Comparison of ENCODE assay signal across 8 cellular contexts in the genomic region with DNA sequence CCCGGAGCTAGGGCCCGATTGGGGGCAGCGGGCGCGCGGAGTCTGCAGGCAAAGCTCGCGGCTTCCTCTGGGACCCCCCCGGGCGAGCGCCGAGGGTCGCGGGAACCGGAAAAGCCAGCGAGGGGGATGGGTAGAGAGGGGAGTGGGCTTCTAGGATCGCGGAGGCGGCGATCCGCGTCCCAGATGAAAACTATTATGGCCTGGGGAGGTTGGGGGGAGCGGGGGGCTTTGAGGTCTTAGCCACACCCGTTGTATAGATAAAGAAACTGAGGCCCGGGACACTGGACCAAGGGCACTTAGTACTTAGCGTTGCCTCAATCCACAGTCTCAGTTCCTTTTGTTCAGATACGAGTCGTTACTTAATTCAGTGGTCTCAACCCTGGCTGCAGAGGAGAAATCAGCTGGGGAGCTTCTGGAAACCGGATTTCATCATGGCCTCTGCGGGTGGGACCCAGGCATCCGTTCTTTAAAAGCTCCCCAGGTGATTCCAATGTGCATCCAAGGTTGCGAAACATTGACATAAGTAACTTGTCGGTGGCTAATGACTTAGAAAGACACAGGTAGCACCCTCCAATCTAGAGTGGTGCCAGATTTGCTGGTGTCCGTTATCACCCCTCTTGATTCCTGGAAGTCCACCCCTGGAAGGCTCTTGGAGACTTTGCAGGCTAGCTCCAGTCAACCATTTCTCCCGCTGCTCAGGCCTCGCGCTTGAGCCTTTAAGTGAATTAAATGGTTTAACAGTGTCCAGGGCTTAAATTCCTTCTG.
A peak's percentile ranks its signal among the peaks of the same experiment; 100 is the strongest.
DNase-seq lines count a peak whose midpoint lies in the region; ATAC-seq and TF ChIP-seq lines count a peak whose summit lies in the region.

No MANE protein-coding gene starts in this region.

- H3K36me3 ChIP-seq in Caco-2 (ENCODE audit: control insufficient read depth, insufficient read depth, low read length), result no peaks in the 10 kb centered on the region
- H3K36me3 ChIP-seq in ectodermal cell (ENCODE audit: control insufficient read depth, insufficient read depth, low read length), result no peaks in the 10 kb centered on the region

- H3K27ac ChIP-seq in ectodermal cell (ENCODE audit: insufficient read depth, low read depth, low read length, poor library complexity, severe bottlenecking), result peak overlapping the region; percentile 55

- no peaks in the 10 kb centered on the region for H3K4me1 Mint-ChIP-seq in Caco-2 (ENCODE audit: low read depth, unreplicated experiment)
- H3K4me1 Mint-ChIP-seq in osteocyte (ENCODE audit: unreplicated experiment), result peaks cover 17% of the 10 kb centered on the region

- CTCF ChIA-PET in Caco-2 (lab: Charles Lee), result no interaction called here

- H3K4me3 Mint-ChIP-seq in Caco-2 (ENCODE audit: unreplicated experiment) (peak overlapping the region; percentile 27), osteocyte (ENCODE audit: unreplicated experiment) (peak overlapping the region; percentile 59)

- WGBS in ectodermal cell, 2 experiments, result 8 to 9% methylated on average over 37 of the region's 37 CpGs

- TF ChIP-seq CTCF in Caco-2 (IDR thresholded peaks at IDR 0.05; ENCODE audit: insufficient read depth in 1 of 2, low read depth in 1 of 2, low read length in 1 of 2, severe bottlenecking in 1 of 2, unreplicated experiment in 1 of 2) (no peak), osteocyte (IDR thresholded peaks at IDR 0.05) (no peak)

- no peaks in the 10 kb centered on the region for H3K9me3 ChIP-seq in Caco-2
- H3K9me3 ChIP-seq in ectodermal cell (ENCODE audit: control insufficient read depth, low read length), result no peaks in the 10 kb centered on the region

- H3K4me1 ChIP-seq in Caco-2 (no peaks in the 10 kb centered on the region), ectodermal cell (ENCODE audit: control insufficient read depth, insufficient read depth, low read length) (peaks cover 11% of the 10 kb centered on the region)

- intact Hi-C loops in Caco-2 (cut with micrococcal nuclease; ENCODE audit: unreplicated experiment), result loop anchor here (10.0 kb wide), 1 partner anchor 86 kb away; a partner anchor contains a TSS

- H3K27ac Mint-ChIP-seq in Caco-2 (ENCODE audit: unreplicated experiment) (no peak overlapping the region), osteocyte (ENCODE audit: unreplicated experiment) (no peak overlapping the region)

- BruUV-seq in Caco-2 (replicated peaks; lab: Mats Ljungman, UMichigan), result no TSS peak

- H3K27me3 ChIP-seq in Caco-2 (replicated peaks; ENCODE audit: control insufficient read depth, insufficient read depth, low read length) (no peaks in the 10 kb centered on the region), ectodermal cell (ENCODE audit: control insufficient read depth, insufficient read depth, low read length, poor library complexity, severe bottlenecking) (no peaks in the 10 kb centered on the region)

- POLR2A ChIA-PET in Caco-2 (lab: Charles Lee), result no interaction called here

- H3K27me3 Mint-ChIP-seq in Caco-2 (ENCODE audit: insufficient read depth, unreplicated experiment) (peaks cover 15% of the 10 kb centered on the region), osteocyte (ENCODE audit: unreplicated experiment) (peaks cover 8% of the 10 kb centered on the region)

- no peaks in the 10 kb centered on the region for H3K9me3 Mint-ChIP-seq in Caco-2 (ENCODE audit: unreplicated experiment)
- H3K9me3 Mint-ChIP-seq in osteocyte (ENCODE audit: unreplicated experiment), result no peaks in the 10 kb centered on the region

- DNase-seq in Caco-2 (no peak), NCI-H2227 treated with DMSO at 0.1 percent for 48 hours (lab: John Stamatoyannopoulos, UW) (peak; percentile 65), osteocyte (ENCODE audit: extremely low spot score, unreplicated experiment) (no peak), NCI-H446 (lab: John Stamatoyannopoulos, UW) (no peak)
- DNase-seq in stimulated activated CD4-positive, alpha-beta T cell treated with anti-CD3 and anti-CD28 coated beads, Interleukin-1b, Interleukin-23, amount 100 ng/mL, for 48 hours, result no peak

- ATAC-seq in GM21786 (IDR thresholded peaks at IDR 0.05; ENCODE audit: unreplicated experiment) (no peak), HG02763 (IDR thresholded peaks at IDR 0.05; ENCODE audit: unreplicated experiment) (no peak)

- no peaks in the 10 kb centered on the region for H3K36me3 Mint-ChIP-seq in Caco-2 (ENCODE audit: insufficient read depth, unreplicated experiment)
- H3K36me3 Mint-ChIP-seq in osteocyte (ENCODE audit: unreplicated experiment), result no peaks in the 10 kb centered on the region

- H3K4me3 ChIP-seq in Caco-2 (ENCODE audit: low read depth, low read length), result peak overlapping the region; percentile 38; the same call in 1 of the 2 replicates
- peak overlapping the region; percentile 58 for H3K4me3 ChIP-seq in ectodermal cell (ENCODE audit: insufficient read depth, low read depth, low read length)
